Comparison of ENCODE assay signal across 1 cellular context in genomic region chr1:31640964-31641363, GRCh38.
TF ChIP-seq lines count a peak whose summit lies in the region.

No MANE protein-coding gene starts in this region.

TF ChIP-seq in K562, 482 proteins besides CTCF, POLR2A, EP300 and RAD21 (continued from another document):
- TF ChIP-seq MYC (IDR thresholded peaks at IDR 0.05; ENCODE audit: low read depth, low read length) (no peak), MYC (CRISPR knock-in tag; IDR thresholded peaks at IDR 0.05; ENCODE audit: borderline replicate concordance, low read depth) (no peak)
